In the genomic region with DNA sequence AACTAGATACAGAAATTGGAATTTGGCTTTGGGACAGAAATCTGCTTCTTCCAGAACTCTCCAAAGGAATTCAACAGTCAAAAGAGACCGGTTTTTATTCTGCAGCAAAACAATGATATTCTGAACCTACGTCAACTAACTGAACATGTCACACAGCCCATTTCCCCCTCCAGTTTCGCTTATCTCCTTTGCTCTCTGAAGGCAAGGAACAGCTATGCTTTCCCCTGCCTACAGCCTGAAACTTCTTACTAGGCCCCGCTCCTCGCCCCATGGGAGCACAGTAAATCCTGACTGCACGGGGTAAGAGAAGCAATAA, we compare ENCODE assay signal across 8 cellular contexts. TPM values are rescaled to one million over a fixed set of nuclear protein-coding genes. Genes with fewer than 3 reads are reported as not detected.
DNase-seq lines count a peak whose midpoint lies in the region; ATAC-seq and TF ChIP-seq lines count a peak whose summit lies in the region.

No MANE protein-coding gene starts in this region.

- peaks cover 12 to 27% of the 10 kb centered on the region in 2 experiments for H3K36me3 ChIP-seq in SK-N-SH (replicated peaks in 1 of 2; ENCODE audit: control insufficient read depth in 1 of 2, insufficient read depth in 2 of 2, low read length in 1 of 2)
- peaks cover 0 to 14% (median 12%) of the 10 kb centered on the region in 3 donors for H3K36me3 ChIP-seq in skeletal muscle tissue (ENCODE audit: control insufficient read depth in 3 of 3, insufficient read depth in 3 of 3, low read length in 3 of 3)

- peak; percentile 24 to 34 for ATAC-seq in activated CD4-positive, CD25-positive, alpha-beta regulatory T cell treated with anti-CD3 and anti-CD28 coated beads, Interleukin-2, amount 50 U/mL, for 24 hours
- ATAC-seq in HG02943 (IDR thresholded peaks at IDR 0.05; ENCODE audit: low read depth, unreplicated experiment) = peak; percentile 22

- no peak for TF ChIP-seq CTCF in SK-N-SH (IDR thresholded peaks at IDR 0.05)
- TF ChIP-seq CTCF in fibroblast of pulmonary artery (IDR thresholded peaks at IDR 0.05; ENCODE audit: low read length, missing control alignments) = no peak

- no peaks in the 10 kb centered on the region for H4K20me1 ChIP-seq in SK-N-SH (ENCODE audit: insufficient read depth)

- WGBS in SK-N-SH (ENCODE audit: low lambda C conversion rate) = 0% methylated on average over 5 of the region's 6 CpGs

- H3K4me1 ChIP-seq in SK-N-SH (ENCODE audit: control insufficient read depth in 1 of 2, insufficient read depth in 2 of 2, low read depth in 1 of 2, low read length in 1 of 2) = peaks cover 10 to 16% of the 10 kb centered on the region in 2 experiments; a peak in 3 of 4 replicates
- peaks cover 8 to 17% (median 13%) of the 10 kb centered on the region in 3 donors for H3K4me1 ChIP-seq in skeletal muscle tissue (ENCODE audit: control insufficient read depth in 3 of 3, insufficient read depth in 3 of 3, low read length in 3 of 3)

- peak overlapping the region; percentile 67; the same call in 1 of the 2 replicates for H3K9ac ChIP-seq in SK-N-SH
- peak overlapping the region; percentile 85 to 93 (median 91) for H3K9ac ChIP-seq in skeletal muscle tissue (ENCODE audit: low read depth in 1 of 3, low read length in 3 of 3)

- peaks cover 58% of the 10 kb centered on the region for H3K79me2 ChIP-seq in SK-N-SH (ENCODE audit: insufficient read depth)

- TF ChIP-seq RAD21 in SK-N-SH (IDR thresholded peaks at IDR 0.05; ENCODE audit: low read length) = no peak

- no peak for TF ChIP-seq EP300 in SK-N-SH (IDR thresholded peaks at IDR 0.05; ENCODE audit: borderline replicate concordance in 1 of 2, low read depth in 1 of 2, low read length in 1 of 2)

- no peaks in the 10 kb centered on the region for H3K9me2 ChIP-seq in SK-N-SH

- H3K27ac ChIP-seq in SK-N-SH (ENCODE audit: low read depth in 2 of 2, low read length in 1 of 2) = peak overlapping the region; percentile 68 to 74; a peak in 3 of 4 replicates
- peak overlapping the region; percentile 67 for H3K27ac ChIP-seq in skeletal muscle tissue (ENCODE audit: low read depth, low read length)

- POLR2A ChIA-PET in SK-N-SH (lab: Yijun Ruan, JAX) = no interaction called here

- peak overlapping the region; percentile 77 for H3K4me2 ChIP-seq in SK-N-SH

- CTCF ChIA-PET in SK-N-SH (lab: Yijun Ruan, JAX) = no interaction called here

- H3F3A ChIP-seq in SK-N-SH (replicated peaks; ENCODE audit: insufficient read depth) = no peaks in the 10 kb centered on the region

- peak overlapping the region; percentile 89 for H2AFZ ChIP-seq in SK-N-SH (ENCODE audit: low read depth)

- H3K27me3 ChIP-seq in SK-N-SH (ENCODE audit: insufficient read depth) = no peaks in the 10 kb centered on the region
- no peaks in the 10 kb centered on the region for H3K27me3 ChIP-seq in skeletal muscle tissue (ENCODE audit: control insufficient read depth in 3 of 3, insufficient read depth in 3 of 3, low read length in 3 of 3)

- DNase-seq in activated CD4-positive, CD25-positive, alpha-beta regulatory T cell treated with anti-CD3 and anti-CD28 coated beads, Interleukin-2, amount 50 U/mL, for 72 hours = no peak
- DNase-seq in SK-N-SH = no peak
- peak; percentile 50 for DNase-seq in fibroblast of pulmonary artery (ENCODE audit: low read depth)
- DNase-seq in NCI-H1417 (lab: John Stamatoyannopoulos, UW) = no peak
- DNase-seq in GF-D8 (lab: John Stamatoyannopoulos, UW) = no peak

- H3K4me3 ChIP-seq in SK-N-SH (ENCODE audit: low read depth in 2 of 2, low read length in 1 of 2) = peak overlapping the region; percentile 81 to 92
- peak overlapping the region; percentile 94 for H3K4me3 ChIP-seq in fibroblast of pulmonary artery (replicated peaks; ENCODE audit: low read depth, low read length)
- peak overlapping the region; percentile 84 to 93 (median 91) for H3K4me3 ChIP-seq in skeletal muscle tissue (ENCODE audit: low read length in 3 of 3)

- H3K9me3 ChIP-seq in SK-N-SH (no peaks in the 10 kb centered on the region), skeletal muscle tissue (ENCODE audit: control insufficient read depth in 3 of 3, low read length in 3 of 3) (no peaks in the 10 kb centered on the region)

TF ChIP-seq in SK-N-SH, 30 proteins besides CTCF, POLR2A, EP300 and RAD21:
- TF ChIP-seq PBX3 (IDR thresholded peaks at IDR 0.05) = no peak
- TF ChIP-seq EZH2phosphoT487 (IDR thresholded peaks at IDR 0.05; ENCODE audit: borderline replicate concordance, low read depth) = no peak
- no peak for TF ChIP-seq RFX5 (IDR thresholded peaks at IDR 0.05; ENCODE audit: low read length)
- TF ChIP-seq CHD2 (IDR thresholded peaks at IDR 0.05; ENCODE audit: low read length, partially characterized antibody) = no peak
- TF ChIP-seq MAX (IDR thresholded peaks at IDR 0.05; ENCODE audit: low read depth) = no peak
- TF ChIP-seq RXRA (IDR thresholded peaks at IDR 0.05; ENCODE audit: borderline replicate concordance, low read depth) = no peak
- no peak for TF ChIP-seq JUND (IDR thresholded peaks at IDR 0.05)
- TF ChIP-seq FOXJ3 (CRISPR knock-in tag; IDR thresholded peaks at IDR 0.05) = no peak
- TF ChIP-seq MEF2A (IDR thresholded peaks at IDR 0.05; ENCODE audit: borderline replicate concordance, low read depth) = no peak
- TF ChIP-seq POLR2AphosphoS5 (IDR thresholded peaks at IDR 0.05; ENCODE audit: low read depth, low read length) = no peak
- TF ChIP-seq ELF1 (IDR thresholded peaks at IDR 0.05) = no peak
- TF ChIP-seq NFIC (IDR thresholded peaks at IDR 0.05; ENCODE audit: borderline replicate concordance) = no peak
- TF ChIP-seq GATA2 (CRISPR knock-in tag; IDR thresholded peaks at IDR 0.05) = no peak
- TF ChIP-seq, protein P1, sequence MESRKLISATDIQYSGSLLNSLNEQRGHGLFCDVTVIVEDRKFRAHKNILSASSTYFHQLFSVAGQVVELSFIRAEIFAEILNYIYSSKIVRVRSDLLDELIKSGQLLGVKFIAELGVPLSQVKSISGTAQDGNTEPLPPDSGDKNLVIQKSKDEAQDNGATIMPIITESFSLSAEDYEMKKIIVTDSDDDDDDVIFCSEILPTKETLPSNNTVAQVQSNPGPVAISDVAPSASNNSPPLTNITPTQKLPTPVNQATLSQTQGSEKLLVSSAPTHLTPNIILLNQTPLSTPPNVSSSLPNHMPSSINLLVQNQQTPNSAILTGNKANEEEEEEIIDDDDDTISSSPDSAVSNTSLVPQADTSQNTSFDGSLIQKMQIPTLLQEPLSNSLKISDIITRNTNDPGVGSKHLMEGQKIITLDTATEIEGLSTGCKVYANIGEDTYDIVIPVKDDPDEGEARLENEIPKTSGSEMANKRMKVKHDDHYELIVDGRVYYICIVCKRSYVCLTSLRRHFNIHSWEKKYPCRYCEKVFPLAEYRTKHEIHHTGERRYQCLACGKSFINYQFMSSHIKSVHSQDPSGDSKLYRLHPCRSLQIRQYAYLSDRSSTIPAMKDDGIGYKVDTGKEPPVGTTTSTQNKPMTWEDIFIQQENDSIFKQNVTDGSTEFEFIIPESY (IDR thresholded peaks at IDR 0.05; ENCODE audit: borderline replicate concordance, low read depth) = no peak
- no peak for TF ChIP-seq GABPA (IDR thresholded peaks at IDR 0.05; ENCODE audit: low read depth)
- no peak for TF ChIP-seq TAF1 (IDR thresholded peaks at IDR 0.05; ENCODE audit: borderline replicate concordance, low read depth, low read length)
- no peak for TF ChIP-seq REST (IDR thresholded peaks at IDR 0.05; ENCODE audit: low read depth, low read length)
- no peak for TF ChIP-seq FOSL2 (IDR thresholded peaks at IDR 0.05; ENCODE audit: borderline replicate concordance, low read depth)
TF ChIP-seq in SK-N-SH: peak in this region for 0.

RNA-seq across cellular contexts. Expression of gene SKIC3, which starts 0.5 kb away (rescaled TPM):
- 27.4 and 47.5 TPM in 2 replicates for polyA plus RNA-seq in SK-N-SH (2012; rRNA removed)
- polyA plus RNA-seq in SK-N-SH (2012; cell fraction: cytosol; rRNA removed) = 31.0 and 31.2 TPM in 2 replicates
- polyA plus RNA-seq in SK-N-SH (2012; cell fraction: nucleus; rRNA removed) = 37.1 and 105 TPM in 2 replicates
- 86.1 TPM for total RNA-seq in skeletal muscle tissue

RNA-seq across cellular contexts. Expression of gene ARSK, which starts 0.6 kb away (rescaled TPM):
- polyA plus RNA-seq in SK-N-SH (2012; rRNA removed) = 5.6 and 6.9 TPM in 2 replicates
- polyA plus RNA-seq in SK-N-SH (2012; cell fraction: cytosol; rRNA removed) = 7.9 and 8.4 TPM in 2 replicates
- polyA plus RNA-seq in SK-N-SH (2012; cell fraction: nucleus; rRNA removed) = 3.2 and 4.6 TPM in 2 replicates
- total RNA-seq in skeletal muscle tissue = 6.3 TPM
